9 cellular contexts compared by ENCODE assay signal in the genomic region with DNA sequence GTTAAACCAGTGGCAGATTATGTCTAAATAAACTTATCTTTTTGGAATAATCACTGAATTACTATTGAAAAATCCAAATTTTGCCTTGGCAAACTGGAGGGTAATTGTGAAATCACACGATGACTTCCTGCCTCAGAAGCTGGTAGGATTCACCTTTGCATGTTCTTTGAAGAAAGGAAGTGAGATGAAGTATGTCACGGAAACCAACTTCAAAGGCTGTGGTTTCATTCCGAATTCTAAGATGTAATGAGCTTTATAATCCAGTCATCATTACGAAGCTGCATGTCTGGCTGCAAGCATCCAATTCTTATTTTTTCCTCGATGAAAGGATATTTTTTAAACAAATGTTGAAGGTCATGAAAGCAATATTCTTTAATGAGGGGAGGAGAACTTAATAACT.
DNase-seq lines count a peak whose midpoint lies in the region; ATAC-seq lines count a peak whose summit lies in the region.
"Had no signal": no experiment of that assay in that cellular context is flagged by ENCODE, and none has a peak within 500 bp of the region (broad histone marks: within the 10 kb centered on the region; RNA-seq: fewer than 3 reads in every experiment).

No MANE protein-coding gene starts in this region.

- DNase-seq in activated T-cell treated with anti-CD3 and anti-CD28 coated beads for 4 hours: peak; percentile 46
- DNase-seq in activated T-cell treated with anti-CD3 and anti-CD28 coated beads, Interleukin-2, amount 50 U/mL, for 1 hour: no peak
- DNase-seq in T-helper 9 cell: peak; percentile 16
- DNase-seq in stimulated activated naive CD4-positive, alpha-beta T cell (lab: John Stamatoyannopoulos, UW): peak in 5 of 6 experiments; percentile 17 to 90 (median 85)
- no peak for DNase-seq in OCI-M2 (lab: John Stamatoyannopoulos, UW; ENCODE audit: unreplicated experiment)
- DNase-seq in HPDE6-E6E7 (ENCODE audit: extremely low spot score): no peak
- DNase-seq in NOMO-1 treated with dmso at 0.1 percent for 144 hours (lab: John Stamatoyannopoulos, UW; ENCODE audit: unreplicated experiment): no peak
- DNase-seq: NCI-H1436 had no signal

- peak; percentile 91 for ATAC-seq in HG02981 (IDR thresholded peaks at IDR 0.05; ENCODE audit: unreplicated experiment)

Comparison
In these comparisons a context has a peak if more than half of its experiments do, and no peak if none do; other contexts are left out.
1. DNase-seq: peak in activated T-cell treated with anti-CD3 and anti-CD28 coated beads for 4 hours (single experiment), T-helper 9 cell (single experiment) and stimulated activated naive CD4-positive, alpha-beta T cell (5 of 6); none in activated T-cell treated with anti-CD3 and anti-CD28 coated beads, Interleukin-2, amount 50 U/mL, for 1 hour (single experiment), OCI-M2 (single experiment), HPDE6-E6E7 (single experiment) and NOMO-1 treated with dmso at 0.1 percent for 144 hours (single experiment).